21 cellular contexts compared by ENCODE assay signal in genomic region chr7:106098889-106099288, GRCh38. TPM values are rescaled to one million over a fixed set of nuclear protein-coding genes. Genes with fewer than 3 reads are reported as not detected.
DNase-seq lines count a peak whose midpoint lies in the region; ATAC-seq and TF ChIP-seq lines count a peak whose summit lies in the region.
"Had no signal": no experiment of that assay in that cellular context is flagged by ENCODE, and none has a peak within 500 bp of the region (broad histone marks: within the 10 kb centered on the region; RNA-seq: fewer than 3 reads in every experiment).

No MANE protein-coding gene starts in this region.

- H3K4me1 ChIP-seq in Karpas-422 (ENCODE audit: low read length), result peaks cover 100% of the 10 kb centered on the region
- peaks cover 0 to 24% (median 5%) of the 10 kb centered on the region in 4 donors for H3K4me1 ChIP-seq in tibial nerve
- H3K4me1 ChIP-seq: prostate gland, SJSA1 had no signal

- H3K9ac ChIP-seq in Karpas-422 (ENCODE audit: low read length), result 0 out of 2 replicates have a peak overlapping the region, but pooled peaks have one; percentile 15

- H3K27ac ChIP-seq in Karpas-422 (ENCODE audit: low read length) (peak overlapping the region; percentile 98), tibial nerve (no peak overlapping the region)
- H3K27ac ChIP-seq: C4-2B, prostate gland, SJSA1, thoracic aorta, VCaP had no signal

- peak overlapping the region; percentile 52 for H3K4me2 ChIP-seq in Karpas-422 (ENCODE audit: low read depth, low read length, poor library complexity, severe bottlenecking)

- no peak overlapping the region for H2AFZ ChIP-seq in Karpas-422 (ENCODE audit: low read length)

- peaks cover 99% of the 10 kb centered on the region for H3K79me2 ChIP-seq in Karpas-422 (ENCODE audit: low read length)

- H3K4me3 ChIP-seq in Karpas-422 (ENCODE audit: low read length) (no peak overlapping the region), tibial nerve (no peak overlapping the region)
- H3K4me3 ChIP-seq: HAP-1, prostate gland, SJSA1, thoracic aorta had no signal

- H3K9me3 ChIP-seq in Karpas-422 (ENCODE audit: low read length) (no peaks in the 10 kb centered on the region), tibial nerve (no peaks in the 10 kb centered on the region)
- H3K9me3 ChIP-seq: HAP-1, prostate gland, SJSA1, thoracic aorta had no signal

- H3K27me3 Mint-ChIP-seq in activated naive CD4-positive, alpha-beta T cell treated with anti-CD3 and anti-CD28 coated beads, Interleukin-2, amount 50 U/mL, for 24 hours, result no peaks in the 10 kb centered on the region
- no peaks in the 10 kb centered on the region for H3K27me3 Mint-ChIP-seq in activated T-helper 17 cell treated with anti-CD3 and anti-CD28 coated beads, Interleukin-2, amount 50 U/mL, for 72 hours
- H3K27me3 Mint-ChIP-seq in nephron progenitor cell (ENCODE audit: low read depth, poor library complexity), result no peaks in the 10 kb centered on the region
- H3K27me3 Mint-ChIP-seq: brain had no signal

- peaks cover 41% of the 10 kb centered on the region for H4K20me1 ChIP-seq in Karpas-422 (ENCODE audit: insufficient read depth, low read depth, low read length)

- no peak for DNase-seq in activated naive CD4-positive, alpha-beta T cell treated with Interleukin-2 at 50 U/mL for 16 hours
- DNase-seq in Karpas-422 (no peak), nephron progenitor cell (no peak), NCI-H2029 treated with DMSO at 0.1 percent for 48 hours (lab: John Stamatoyannopoulos, UW) (no peak), tibial nerve (ENCODE audit: low spot score in 2 of 2) (no peak)
- DNase-seq: islet precursor cell, KG1, NCI-H1048, NCI-H187 treated with DMSO at 0.1 percent for 48 hours, NCI-H2227 treated with DMSO at 0.1 percent for 48 hours had no signal

- H3K4me3 Mint-ChIP-seq in activated naive CD4-positive, alpha-beta T cell treated with anti-CD3 and anti-CD28 coated beads, Interleukin-2, amount 50 U/mL, for 24 hours, result peak overlapping the region; percentile 0
- H3K4me3 Mint-ChIP-seq in activated T-helper 17 cell treated with anti-CD3 and anti-CD28 coated beads, Interleukin-2, amount 50 U/mL, for 72 hours, result no peak overlapping the region
- no peak overlapping the region for H3K4me3 Mint-ChIP-seq in nephron progenitor cell
- H3K4me3 Mint-ChIP-seq: activated T-helper 1 cell treated with anti-CD3 and anti-CD28 coated beads, Interleukin-12 subunit alpha, Interleukin-12 subunit beta, Interleukin-2, Interleukin-4 antibody, amounts not matched to agents 30 ng/mL and 10 ng/mL and 1 ng/mL, durations not matched to agents 14 hours and 24 hours and 36 hours; brain had no signal

- peaks cover 67% of the 10 kb centered on the region for H3K36me3 ChIP-seq in Karpas-422 (ENCODE audit: insufficient read depth, low read length)
- H3K36me3 ChIP-seq in tibial nerve, result peaks cover 0 to 35% (median 0%) of the 10 kb centered on the region in 3 donors
- H3K36me3 ChIP-seq: prostate gland had no signal

- TF ChIP-seq EP300 in tibial nerve (IDR thresholded peaks at IDR 0.05), result no peak

- H3K4me1 Mint-ChIP-seq in activated naive CD4-positive, alpha-beta T cell treated with anti-CD3 and anti-CD28 coated beads, Interleukin-2, amount 50 U/mL, for 24 hours, result peaks cover 51% of the 10 kb centered on the region
- peaks cover 25% of the 10 kb centered on the region for H3K4me1 Mint-ChIP-seq in activated T-helper 17 cell treated with anti-CD3 and anti-CD28 coated beads, Interleukin-2, amount 50 U/mL, for 72 hours
- peaks cover 39% of the 10 kb centered on the region for H3K4me1 Mint-ChIP-seq in nephron progenitor cell

- no peak for TF ChIP-seq CTCF in nephron progenitor cell (IDR thresholded peaks at IDR 0.05)
- no peak for TF ChIP-seq CTCF in tibial nerve (IDR thresholded peaks at IDR 0.05)

- peaks cover 7% of the 10 kb centered on the region for H3K36me3 Mint-ChIP-seq in activated naive CD4-positive, alpha-beta T cell treated with anti-CD3 and anti-CD28 coated beads, Interleukin-2, amount 50 U/mL, for 24 hours
- H3K36me3 Mint-ChIP-seq in activated T-helper 17 cell treated with anti-CD3 and anti-CD28 coated beads, Interleukin-2, amount 50 U/mL, for 72 hours (ENCODE audit: low read depth), result peaks cover 33% of the 10 kb centered on the region
- H3K36me3 Mint-ChIP-seq in nephron progenitor cell (ENCODE audit: low read depth), result peaks cover 32% of the 10 kb centered on the region

- no peak overlapping the region for H3K27ac Mint-ChIP-seq in activated naive CD4-positive, alpha-beta T cell treated with anti-CD3 and anti-CD28 coated beads, Interleukin-2, amount 50 U/mL, for 24 hours
- H3K27ac Mint-ChIP-seq in activated T-helper 17 cell treated with anti-CD3 and anti-CD28 coated beads, Interleukin-2, amount 50 U/mL, for 72 hours, result peak overlapping the region; percentile 8
- peak overlapping the region; percentile 53 for H3K27ac Mint-ChIP-seq in nephron progenitor cell
- H3K27ac Mint-ChIP-seq: activated T-helper 1 cell treated with anti-CD3 and anti-CD28 coated beads, Interleukin-12 subunit alpha, Interleukin-12 subunit beta, Interleukin-2, Interleukin-4 antibody, amounts not matched to agents 30 ng/mL and 10 ng/mL and 1 ng/mL, durations not matched to agents 14 hours and 24 hours and 36 hours; brain had no signal

- TF ChIP-seq POLR2A in tibial nerve (IDR thresholded peaks at IDR 0.05), result no peak

- no peaks in the 10 kb centered on the region for H3K9me2 ChIP-seq in Karpas-422 (replicated peaks; ENCODE audit: insufficient read depth, low read length)

- ATAC-seq in activated T-helper 17 cell treated with anti-CD3 and anti-CD28 coated beads, Interleukin-2, amount 50 U/mL, for 72 hours (replicated peaks), result no peak
- ATAC-seq in HG03520 (IDR thresholded peaks at IDR 0.05; ENCODE audit: unreplicated experiment), result no peak

- no peaks in the 10 kb centered on the region for H3K9me3 Mint-ChIP-seq in activated naive CD4-positive, alpha-beta T cell treated with anti-CD3 and anti-CD28 coated beads, Interleukin-2, amount 50 U/mL, for 24 hours
- no peaks in the 10 kb centered on the region for H3K9me3 Mint-ChIP-seq in activated T-helper 17 cell treated with anti-CD3 and anti-CD28 coated beads, Interleukin-2, amount 50 U/mL, for 72 hours
- H3K9me3 Mint-ChIP-seq in nephron progenitor cell, result no peaks in the 10 kb centered on the region
- H3K9me3 Mint-ChIP-seq: activated T-helper 1 cell treated with anti-CD3 and anti-CD28 coated beads, Interleukin-12 subunit alpha, Interleukin-12 subunit beta, Interleukin-2, Interleukin-4 antibody, amounts not matched to agents 30 ng/mL and 10 ng/mL and 1 ng/mL, durations not matched to agents 14 hours and 24 hours and 36 hours; brain had no signal

- no peaks in the 10 kb centered on the region for H3K27me3 ChIP-seq in Karpas-422 (ENCODE audit: low read length)
- no peaks in the 10 kb centered on the region for H3K27me3 ChIP-seq in tibial nerve
- H3K27me3 ChIP-seq: SJSA1 had no signal

RNA-seq across cellular contexts. Expression of gene SYPL1, which starts 13.2 kb away (rescaled TPM):
- 88.9 and 251 TPM in 2 replicates for total RNA-seq in Karpas-422 (2014; rRNA removed; shearing (Covaris generic); ENCODE audit: low replicate concordance)
- 10 to 100 TPM; 18.5 to 23.5 TPM for total RNA-seq in activated T-helper 17 cell treated with anti-CD3 and anti-CD28 coated beads, Interleukin-2, amount 50 U/mL, for 72 hours
- total RNA-seq in tibial nerve, result 10 to 100 TPM; 69.6 to 79.5 (median 71.5) TPM
